Comparison of ENCODE assay signal across 17 cellular contexts in genomic region chr1:220290163-220290761, GRCh38.
"Had no signal": no experiment of that assay in that cellular context is flagged by ENCODE, and none has a peak within 500 bp of the region (broad histone marks: within the 10 kb centered on the region; RNA-seq: fewer than 3 reads in every experiment).

No MANE protein-coding gene starts in this region.

- DNase-seq: activated CD4-positive, alpha-beta memory T cell treated with anti-CD3 and anti-CD28 coated beads for 36 hours; activated CD4-positive, alpha-beta T cell treated with anti-CD3 and anti-CD28 coated beads for 36 hours; activated gamma-delta T cell treated with Interleukin-2 at 50 U/mL for 16 hours; activated T-cell treated with anti-CD3 and anti-CD28 coated beads for 4 hours; adrenal gland; effector CD4-positive, alpha-beta T cell; gastrocnemius medialis; head of caudate nucleus; nucleus accumbens; stimulated activated naive CD4-positive, alpha-beta T cell; upper lobe of right lung; WERI-Rb-1 had no signal

- ATAC-seq: activated CD4-positive, alpha-beta T cell treated with anti-CD3 and anti-CD28 coated beads for 36 hours; activated naive CD4-positive, alpha-beta T cell treated with anti-CD3 and anti-CD28 coated beads, Interleukin-2, amount 50 U/mL, for 72 hours; esophagus mucosa; gastrocnemius medialis; left lobe of liver; natural killer cell treated with Interleukin-12 subunit alpha and Interleukin-12 subunit beta and Interleukin-15 and Interleukin-18, amount 100 ng/mL, for 72 hours; upper lobe of right lung had no signal

- H3K4me1 ChIP-seq: adrenal gland, gastrocnemius medialis, upper lobe of right lung had no signal

- H3K36me3 ChIP-seq: adrenal gland, gastrocnemius medialis, upper lobe of right lung, WERI-Rb-1 had no signal

- H3K9me3 ChIP-seq: adrenal gland, gastrocnemius medialis, upper lobe of right lung had no signal

- H3K27ac ChIP-seq: adrenal gland, gastrocnemius medialis, upper lobe of right lung, WERI-Rb-1 had no signal

- H3K4me3 ChIP-seq: adrenal gland, gastrocnemius medialis, lung, upper lobe of right lung had no signal

- H3K27me3 ChIP-seq: adrenal gland, gastrocnemius medialis had no signal
